8 cellular contexts compared by ENCODE assay signal in the genomic region with DNA sequence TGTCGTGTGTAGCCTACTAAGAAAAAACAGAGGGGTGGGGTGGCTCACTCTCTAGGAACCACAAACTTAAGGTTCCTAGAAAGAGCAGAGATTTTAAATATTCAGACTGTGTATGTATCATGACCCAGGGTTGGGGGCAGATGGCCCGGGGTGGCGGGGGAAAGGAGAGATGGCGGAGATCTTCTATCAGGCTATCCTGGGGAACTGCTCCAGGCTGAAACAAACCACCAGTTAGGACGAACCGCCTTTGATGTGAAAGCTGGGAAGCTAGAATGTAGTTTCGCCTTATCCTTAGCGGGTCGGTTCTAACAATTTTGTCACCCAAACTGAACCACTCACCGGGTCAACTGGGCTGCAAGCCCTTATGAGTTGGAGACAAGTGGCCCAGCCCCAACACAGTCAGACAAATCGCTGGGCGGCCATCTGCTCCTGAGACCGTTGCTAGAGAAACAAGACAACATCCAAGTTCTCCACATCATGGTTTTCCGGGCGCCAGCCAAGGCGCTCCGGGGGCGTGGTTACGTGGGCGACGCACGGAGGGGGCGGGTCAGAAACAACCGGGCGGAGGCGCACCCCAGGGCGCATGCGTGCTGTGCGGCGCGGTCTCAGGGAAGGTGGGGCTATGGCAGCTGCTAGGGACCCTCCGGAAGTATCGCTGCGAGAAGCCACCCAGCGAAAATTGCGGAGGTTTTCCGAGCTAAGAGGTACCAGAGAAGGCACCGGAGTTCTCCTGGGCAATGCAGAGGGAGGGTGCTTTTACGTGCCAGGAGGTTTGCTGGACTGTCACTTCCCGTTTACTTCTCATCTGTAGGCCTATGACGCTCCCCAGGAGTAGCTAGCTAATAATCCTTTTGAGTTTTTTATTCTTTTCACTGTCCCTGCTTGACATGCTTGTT. TPM values are rescaled to one million over a fixed set of nuclear protein-coding genes. Genes with fewer than 3 reads are reported as not detected.
A peak's percentile ranks its signal among the peaks of the same experiment; 100 is the strongest.
DNase-seq lines count a peak whose midpoint lies in the region; ATAC-seq, FAIRE-seq and TF ChIP-seq lines count a peak whose summit lies in the region.

Gene FPGT, plus strand, starts transcription at position 586 of the 896 bp plus-strand sequence. Its CDS starts 37 bp downstream, at position 623.
A gene with protein sequence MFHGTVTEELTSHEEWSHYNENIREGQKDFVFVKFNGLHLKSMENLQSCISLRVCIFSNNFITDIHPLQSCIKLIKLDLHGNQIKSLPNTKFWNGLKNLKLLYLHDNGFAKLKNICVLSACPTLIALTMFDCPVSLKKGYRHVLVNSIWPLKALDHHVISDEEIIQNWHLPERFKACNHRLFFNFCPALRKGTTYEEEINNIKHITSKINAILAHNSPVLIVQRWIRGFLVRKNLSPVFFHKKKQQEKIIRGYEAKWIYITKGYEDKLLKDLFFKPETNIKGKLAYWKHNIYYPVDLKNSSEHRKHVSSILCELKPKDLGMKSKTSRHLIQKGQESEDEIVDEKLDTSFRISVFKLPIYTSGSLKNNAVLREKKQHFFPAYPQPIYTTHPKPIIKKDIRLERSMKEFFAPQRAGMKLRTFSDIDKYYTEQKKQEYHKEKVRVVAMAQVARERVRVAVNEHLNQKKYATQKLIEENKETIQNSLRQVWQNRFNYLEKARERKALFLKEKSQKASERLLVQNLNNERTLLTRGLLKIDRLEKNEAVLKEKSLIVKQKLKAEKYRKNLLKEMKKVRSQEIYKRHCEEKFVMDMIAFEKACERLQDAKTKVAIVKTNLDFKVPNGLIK (minus strand): TSS at position 520 of the 896 bp plus-strand sequence. CDS start 14,492 bp downstream, outside the sequence.

- DNase-seq in GM12891 (ENCODE audit: insufficient read length, low spot score) (peak; percentile 70), NCI-H1417 treated with DMSO at 0.1 percent for 48 hours (lab: John Stamatoyannopoulos, UW) (peak; percentile 81), SW 1271 (lab: John Stamatoyannopoulos, UW) (peak; percentile 71 to 81), adipocyte (ENCODE audit: low read depth) (peak; percentile 99), cardiac muscle cell (ENCODE audit: low read depth in 1 of 2, low spot score in 1 of 2) (peak; percentile 94 to 97), pancreas (peak; percentile 93 to 99 (median 96)), tibial artery (peak; percentile 94 to 97)

- ATAC-seq in HG02798 (IDR thresholded peaks at IDR 0.05; ENCODE audit: poor library complexity, unreplicated experiment) (peak; percentile 95), pancreas (peak; percentile 99 to 100 (median 100))

- 2 to 4% methylated on average over 41 of the region's 41 CpGs for WGBS in pancreas, 2 donors

- no peak for TF ChIP-seq CTCF in cardiac muscle cell (IDR thresholded peaks at IDR 0.05; ENCODE audit: low read depth, low read length)
- no peak for TF ChIP-seq CTCF in pancreas (IDR thresholded peaks at IDR 0.05)
- TF ChIP-seq CTCF in tibial artery (IDR thresholded peaks at IDR 0.05): no peak

- intact Hi-C loops in pancreas (cut with DNase I) (no loop called here), tibial artery (cut with DNase I; ENCODE audit: low total_unique reads) (loop anchor here (10.0 kb wide), 1 partner anchor 537 kb away; the partner anchor contains the start of genes CRYZ and TYW3)

- H3K9ac ChIP-seq in adipocyte (ENCODE audit: low read length): peak within 1 kb of the TSS; percentile 96

- H3K9me3 ChIP-seq in adipocyte (ENCODE audit: control insufficient read depth, low read length): no peaks in the 10 kb centered on the region
- H3K9me3 ChIP-seq in cardiac muscle cell (ENCODE audit: low read depth): no peaks in the 10 kb centered on the region
- no peaks in the 10 kb centered on the region for H3K9me3 ChIP-seq in pancreas
- H3K9me3 ChIP-seq in tibial artery: no peaks in the 10 kb centered on the region

- peak within 1 kb of the TSS; percentile 99 for H3K4me3 ChIP-seq in adipocyte (ENCODE audit: low read length)
- peak within 1 kb of the TSS; percentile 63 for H3K4me3 ChIP-seq in cardiac muscle cell
- peak within 1 kb of the TSS; percentile 42 to 63 (median 56) for H3K4me3 ChIP-seq in pancreas
- peak within 1 kb of the TSS; percentile 64 to 70 for H3K4me3 ChIP-seq in tibial artery

- peak; percentile 80 for TF ChIP-seq POLR2A in GM12891 (IDR thresholded peaks at IDR 0.05; ENCODE audit: low read depth, low read length)

- H3K36me3 ChIP-seq in adipocyte (ENCODE audit: control insufficient read depth, insufficient read depth, low read length, severe bottlenecking): peaks cover 16% of the 10 kb centered on the region
- H3K36me3 ChIP-seq in cardiac muscle cell: no peaks in the 10 kb centered on the region
- H3K36me3 ChIP-seq in pancreas: peaks cover 0 to 8% (median 0%) of the 10 kb centered on the region in 3 donors
- H3K36me3 ChIP-seq in tibial artery: peaks cover 0 to 11% (median 8%) of the 10 kb centered on the region in 3 donors

- FAIRE-seq in GM12891 (lab: Jason Lieb, UNC): peak; percentile 98
- FAIRE-seq in pancreas (lab: Jason Lieb, UNC): peak; percentile 88

- H3K27me3 ChIP-seq in adipocyte (replicated peaks; ENCODE audit: control insufficient read depth, insufficient read depth, low read length) (no peaks in the 10 kb centered on the region), cardiac muscle cell (no peaks in the 10 kb centered on the region), pancreas (no peaks in the 10 kb centered on the region), tibial artery (no peaks in the 10 kb centered on the region)

- peak within 1 kb of the TSS; percentile 65 for H3K27ac ChIP-seq in cardiac muscle cell
- H3K27ac ChIP-seq in pancreas: peak within 1 kb of the TSS; percentile 59 to 88 (median 80)
- peak within 1 kb of the TSS; percentile 85 to 88 for H3K27ac ChIP-seq in tibial artery

- H3K4me1 ChIP-seq in adipocyte (ENCODE audit: control insufficient read depth, insufficient read depth, low read length): peaks cover 14% of the 10 kb centered on the region
- peaks cover 11% of the 10 kb centered on the region for H3K4me1 ChIP-seq in cardiac muscle cell (ENCODE audit: low read depth)
- H3K4me1 ChIP-seq in pancreas: peaks cover 0 to 9% (median 6%) of the 10 kb centered on the region in 3 donors
- peaks cover 0 to 20% (median 0%) of the 10 kb centered on the region in 4 donors for H3K4me1 ChIP-seq in tibial artery

TF ChIP-seq in GM12891, 5 proteins besides CTCF, POLR2A, EP300 and RAD21:
- TF ChIP-seq POU2F2 (IDR thresholded peaks at IDR 0.05; ENCODE audit: low read depth, low read length) (no peak), TAF1 (IDR thresholded peaks at IDR 0.05; ENCODE audit: low read depth, low read length) (peak; percentile 66; the same call in 1 of the 2 replicates), SPI1 (IDR thresholded peaks at IDR 0.05; ENCODE audit: low read depth, low read length) (peak; percentile 57), PAX5 (IDR thresholded peaks at IDR 0.05; ENCODE audit: insufficient read depth, low read length, severe bottlenecking) (no peak), POLR2AphosphoS5 (IDR thresholded peaks at IDR 0.05; ENCODE audit: low read depth, low read length) (peak; percentile 73)

RNA-seq across cellular contexts. Expression of gene FPGT, which starts in this region (rescaled TPM):
- 4.8 TPM for polyA plus RNA-seq in GM12891 (2012; ENCODE audit: low read depth, missing spikeins)
- total RNA-seq in cardiac muscle cell (6.8 and 14.4 TPM in 2 replicates), pancreas (10 to 100 TPM in 3 of 6 donors, 1 to 10 TPM in 3; 5.6 to 14.3 (median 9.7) TPM)
- polyA plus RNA-seq in cardiac muscle cell (11.0 and 11.7 TPM in 2 replicates), pancreas (1 to 10 TPM; 2.9 to 5.6 TPM)

RNA-seq across cellular contexts. Expression of the second gene that starts in this region (rescaled TPM):
- polyA plus RNA-seq in GM12891 (2012; ENCODE audit: low read depth, missing spikeins): 1.8 TPM
- 0.69 and 0.81 TPM in 2 replicates for total RNA-seq in cardiac muscle cell
- 1.0 and 2.1 TPM in 2 replicates for polyA plus RNA-seq in cardiac muscle cell
- 1 to 10 TPM in 1 of 6 donors, under 1 TPM in 5; 0.35 to 1.1 (median 0.54) TPM for total RNA-seq in pancreas
- polyA plus RNA-seq in pancreas: under 1 TPM; 0.15 to 0.77 TPM

Comparison
In these comparisons a context has a peak if more than half of its experiments do, and no peak if none do; other contexts are left out.
1. Peak in every context shown above with its lines: DNase-seq, ATAC-seq, H3K4me3 ChIP-seq and H3K27ac ChIP-seq.